Comparison of ENCODE assay signal across 9 cellular contexts in genomic region chr1:33050221-33051076, GRCh38. TPM values are rescaled to one million over a fixed set of nuclear protein-coding genes. Genes with fewer than 3 reads are reported as not detected.
A peak's percentile ranks its signal among the peaks of the same experiment; 100 is the strongest.
DNase-seq lines count a peak whose midpoint lies in the region; ATAC-seq, FAIRE-seq and TF ChIP-seq lines count a peak whose summit lies in the region.
"Had no signal": no experiment of that assay in that cellular context is flagged by ENCODE, and none has a peak within 500 bp of the region (broad histone marks: within the 10 kb centered on the region; RNA-seq: fewer than 3 reads in every experiment).

No MANE protein-coding gene starts in this region.

- POLR2A ChIA-PET in Panc1 (lab: Charles Lee) = no interaction called here

- peak overlapping the region in 1 of 2 donors; percentile 31 for H3K4me3 Mint-ChIP-seq in stimulated activated naive B cell treated with anti-CD40 and anti-IgM and Interleukin-4, amounts not matched to agents 10 μg/mL and 1 μg/mL and 100 μg/mL, for 72 hours

- peak; percentile 38 for FAIRE-seq in H54 (lab: Jason Lieb, UNC)
- FAIRE-seq: colon had no signal

- no TSS peak for BruUV-seq in Panc1 (replicated peaks; lab: Mats Ljungman, UMichigan)

- TF ChIP-seq POLR2A in H54 (IDR thresholded peaks at IDR 0.05; ENCODE audit: low read depth, low read length) = no peak

- peaks cover 2 to 4% of the 10 kb centered on the region in 2 donors for H3K36me3 Mint-ChIP-seq in stimulated activated naive B cell treated with anti-CD40 and anti-IgM and Interleukin-4, amounts not matched to agents 10 μg/mL and 1 μg/mL and 100 μg/mL, for 72 hours

- no peaks in the 10 kb centered on the region for H3K9me3 ChIP-seq in Panc1 (ENCODE audit: control insufficient read depth, insufficient read depth, low read depth, low read length)

- CTCF ChIA-PET in Panc1 (lab: Charles Lee) = interaction anchor here (0.5 kb wide), 1 partner anchor 212 kb away, joined by 6 read pairs; no protein-coding TSS in a partner anchor

- intact Hi-C loops in Panc1 (cut with micrococcal nuclease; ENCODE audit: unreplicated experiment) = no loop called here

- H3K36me3 ChIP-seq in Panc1 (ENCODE audit: control insufficient read depth, insufficient read depth, low read length) = no peaks in the 10 kb centered on the region

- peaks cover 6 to 13% of the 10 kb centered on the region in 2 donors for H3K27me3 Mint-ChIP-seq in stimulated activated naive B cell treated with anti-CD40 and anti-IgM and Interleukin-4, amounts not matched to agents 10 μg/mL and 1 μg/mL and 100 μg/mL, for 72 hours

- H3K4me1 Mint-ChIP-seq in stimulated activated naive B cell treated with anti-CD40 and anti-IgM and Interleukin-4, amounts not matched to agents 10 μg/mL and 1 μg/mL and 100 μg/mL, for 72 hours = peaks cover 14 to 18% of the 10 kb centered on the region in 2 donors

- TF ChIP-seq CTCF in Panc1 (IDR thresholded peaks at IDR 0.05) = no peak

- H3K4me3 ChIP-seq in Panc1 (ENCODE audit: low read depth in 2 of 2, low read length in 2 of 2) = no peak overlapping the region

- H3K4me1 ChIP-seq in Panc1 (ENCODE audit: control insufficient read depth, insufficient read depth, low read length) = 0 out of 2 replicates have a peak, but pooled peaks cover under 1% of the 10 kb centered on the region

- peak overlapping the region; percentile 59; the same call in 1 of the 2 replicates for H3K27ac ChIP-seq in Panc1 (ENCODE audit: low read length)

- DNase-seq in H54 (ENCODE audit: insufficient read length, low spot score) (peak; percentile 42), Panc1 (ENCODE audit: low read depth, low spot score) (peak; percentile 41), fibroblast of gingiva (ENCODE audit: low read depth) (peak; percentile 96), activated T-cell treated with anti-CD3 and anti-CD28 coated beads for 4 hours (no peak)
- no peak for DNase-seq in stimulated activated naive B cell treated with anti-CD40 and anti-IgM and Interleukin-4, amounts not matched to agents 10 μg/mL and 1 μg/mL and 100 μg/mL, for 72 hours
- DNase-seq in activated CD8-positive, alpha-beta memory T cell treated with anti-CD3 and anti-CD28 coated beads, Interleukin-2, amount 50 U/mL, for 4 hours = no peak

- no peak overlapping the region for H3K27ac Mint-ChIP-seq in stimulated activated naive B cell treated with anti-CD40 and anti-IgM and Interleukin-4, amounts not matched to agents 10 μg/mL and 1 μg/mL and 100 μg/mL, for 72 hours

- H3K27me3 ChIP-seq in Panc1 (ENCODE audit: control insufficient read depth, insufficient read depth, low read length) = no peaks in the 10 kb centered on the region

- peak; percentile 64; the same call in 1 of the 2 replicates for ATAC-seq in Panc1
- peak; percentile 48 to 50 for ATAC-seq in stimulated activated naive B cell treated with anti-CD40 and anti-IgM and Interleukin-4, amounts not matched to agents 10 μg/mL and 1 μg/mL and 100 μg/mL, for 72 hours (replicated peaks)
- no peak for ATAC-seq in HG02885 (IDR thresholded peaks at IDR 0.05; ENCODE audit: poor library complexity, unreplicated experiment)
- no peak for ATAC-seq in GM21423 (IDR thresholded peaks at IDR 0.05; ENCODE audit: unreplicated experiment)

- H3K9me3 Mint-ChIP-seq in stimulated activated naive B cell treated with anti-CD40 and anti-IgM and Interleukin-4, amounts not matched to agents 10 μg/mL and 1 μg/mL and 100 μg/mL, for 72 hours = peaks cover 2 to 4% of the 10 kb centered on the region in 2 donors

- in situ Hi-C loops in Panc1 (cut with HindIII; ENCODE audit: low pct_unique_long_range_greater_than_20kb, low sequenced_read_pairs) = no loop called here

RNA-seq across cellular contexts. Expression of gene AK2, which starts 13.8 kb away (rescaled TPM):
- 213 TPM for total RNA-seq in Panc1 (2021; ENCODE audit: unreplicated experiment)
- polyA plus RNA-seq in Panc1 (2012; ENCODE audit: insufficient read length) = 184 TPM

RNA-seq across cellular contexts. Expression of gene AZIN2, which starts 30.5 kb away (rescaled TPM):
- total RNA-seq in Panc1 (2021; ENCODE audit: unreplicated experiment) = 2.4 TPM
- 1.9 TPM for polyA plus RNA-seq in Panc1 (2012; ENCODE audit: insufficient read length)

Comparison
In these comparisons a context has a peak if more than half of its experiments do, and no peak if none do; other contexts are left out.
1. DNase-seq: peak in H54 (single experiment), Panc1 (single experiment) and fibroblast of gingiva (single experiment); none in stimulated activated naive B cell treated with anti-CD40 and anti-IgM and Interleukin-4, amounts not matched to agents 10 μg/mL and 1 μg/mL and 100 μg/mL, for 72 hours (single experiment), activated CD8-positive, alpha-beta memory T cell treated with anti-CD3 and anti-CD28 coated beads, Interleukin-2, amount 50 U/mL, for 4 hours (single experiment) and activated T-cell treated with anti-CD3 and anti-CD28 coated beads for 4 hours (single experiment).
2. ATAC-seq: peak in Panc1 (single experiment) and stimulated activated naive B cell treated with anti-CD40 and anti-IgM and Interleukin-4, amounts not matched to agents 10 μg/mL and 1 μg/mL and 100 μg/mL, for 72 hours (2 of 2); none in HG02885 (single experiment) and GM21423 (single experiment).